In the genomic region with DNA sequence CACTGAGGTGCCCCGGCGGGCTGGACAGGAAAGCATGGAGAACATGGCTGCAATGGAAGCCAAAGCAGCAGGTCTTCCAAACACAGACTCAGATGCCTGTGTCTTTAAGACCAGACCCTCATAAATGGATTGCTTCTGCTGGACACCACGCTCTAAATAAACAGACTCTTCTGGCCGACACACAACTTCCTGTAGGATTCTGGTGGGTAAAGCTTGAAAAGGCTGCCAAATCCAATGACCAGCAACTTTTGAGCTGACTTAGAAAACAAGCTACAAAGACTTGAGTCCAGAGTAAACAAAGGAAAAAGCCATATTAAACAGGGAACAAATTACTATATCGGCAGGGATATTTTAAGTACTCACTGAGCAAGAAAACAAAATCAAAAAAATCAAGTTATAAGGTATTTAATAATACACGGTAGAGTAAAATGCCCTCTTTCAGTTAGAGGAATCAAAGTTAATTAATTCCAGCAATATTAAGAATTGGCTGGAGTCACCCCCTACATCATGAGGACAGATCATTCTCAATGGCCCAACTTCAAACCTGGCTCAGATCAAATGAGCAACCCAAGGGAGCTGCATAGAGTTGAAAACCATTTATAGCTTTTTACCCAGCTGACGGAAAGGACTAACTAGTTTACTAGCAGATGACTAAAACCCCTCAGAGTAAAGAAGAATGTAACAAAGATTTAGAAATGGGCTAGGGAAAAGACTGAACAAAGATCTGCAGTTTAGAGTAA, we compare ENCODE assay signal across 1 cellular context.
TF ChIP-seq lines count a peak whose summit lies in the region.

No MANE protein-coding gene starts in this region.

TF ChIP-seq in GM12878, 131 proteins besides CTCF, POLR2A, EP300 and RAD21 (continued from another document):
- TF ChIP-seq, protein P1, sequence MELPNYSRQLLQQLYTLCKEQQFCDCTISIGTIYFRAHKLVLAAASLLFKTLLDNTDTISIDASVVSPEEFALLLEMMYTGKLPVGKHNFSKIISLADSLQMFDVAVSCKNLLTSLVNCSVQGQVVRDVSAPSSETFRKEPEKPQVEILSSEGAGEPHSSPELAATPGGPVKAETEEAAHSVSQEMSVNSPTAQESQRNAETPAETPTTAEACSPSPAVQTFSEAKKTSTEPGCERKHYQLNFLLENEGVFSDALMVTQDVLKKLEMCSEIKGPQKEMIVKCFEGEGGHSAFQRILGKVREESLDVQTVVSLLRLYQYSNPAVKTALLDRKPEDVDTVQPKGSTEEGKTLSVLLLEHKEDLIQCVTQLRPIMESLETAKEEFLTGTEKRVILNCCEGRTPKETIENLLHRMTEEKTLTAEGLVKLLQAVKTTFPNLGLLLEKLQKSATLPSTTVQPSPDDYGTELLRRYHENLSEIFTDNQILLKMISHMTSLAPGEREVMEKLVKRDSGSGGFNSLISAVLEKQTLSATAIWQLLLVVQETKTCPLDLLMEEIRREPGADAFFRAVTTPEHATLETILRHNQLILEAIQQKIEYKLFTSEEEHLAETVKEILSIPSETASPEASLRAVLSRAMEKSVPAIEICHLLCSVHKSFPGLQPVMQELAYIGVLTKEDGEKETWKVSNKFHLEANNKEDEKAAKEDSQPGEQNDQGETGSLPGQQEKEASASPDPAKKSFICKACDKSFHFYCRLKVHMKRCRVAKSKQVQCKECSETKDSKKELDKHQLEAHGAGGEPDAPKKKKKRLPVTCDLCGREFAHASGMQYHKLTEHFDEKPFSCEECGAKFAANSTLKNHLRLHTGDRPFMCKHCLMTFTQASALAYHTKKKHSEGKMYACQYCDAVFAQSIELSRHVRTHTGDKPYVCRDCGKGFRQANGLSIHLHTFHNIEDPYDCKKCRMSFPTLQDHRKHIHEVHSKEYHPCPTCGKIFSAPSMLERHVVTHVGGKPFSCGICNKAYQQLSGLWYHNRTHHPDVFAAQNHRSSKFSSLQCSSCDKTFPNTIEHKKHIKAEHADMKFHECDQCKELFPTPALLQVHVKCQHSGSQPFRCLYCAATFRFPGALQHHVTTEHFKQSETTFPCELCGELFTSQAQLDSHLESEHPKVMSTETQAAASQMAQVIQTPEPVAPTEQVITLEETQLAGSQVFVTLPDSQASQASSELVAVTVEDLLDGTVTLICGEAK (IDR thresholded peaks at IDR 0.05; ENCODE audit: borderline replicate concordance), result no peak
